ENCODE assay signal across 14 cellular contexts in genomic region chr2:216426938-216427337, GRCh38. TPM values are rescaled to one million over a fixed set of nuclear protein-coding genes. Genes with fewer than 3 reads are reported as not detected.
A peak's percentile ranks its signal among the peaks of the same experiment; 100 is the strongest.
DNase-seq lines count a peak whose midpoint lies in the region; ATAC-seq, FAIRE-seq and TF ChIP-seq lines count a peak whose summit lies in the region.
"Had no signal": no experiment of that assay in that cellular context is flagged by ENCODE, and none has a peak within 500 bp of the region (broad histone marks: within the 10 kb centered on the region; RNA-seq: fewer than 3 reads in every experiment).

No MANE protein-coding gene starts in this region.

- H3K9me3 ChIP-seq in osteoblast (ENCODE audit: low read depth, low read length): no peaks in the 10 kb centered on the region
- H3K9me3 ChIP-seq: thoracic aorta had no signal

- peaks cover 16% of the 10 kb centered on the region for H3K4me1 ChIP-seq in osteoblast (ENCODE audit: insufficient read depth, low read length)

- H3K4me3 ChIP-seq in fibroblast of mammary gland (ENCODE audit: control insufficient read depth, low read depth, low read length) (no peak overlapping the region), osteoblast (ENCODE audit: insufficient read depth, low read length) (no peak overlapping the region)
- H3K4me3 ChIP-seq: GM12878, thoracic aorta had no signal

- no peak for FAIRE-seq in GM12892 (lab: Jason Lieb, UNC)
- FAIRE-seq: GM12878 had no signal

- no peaks in the 10 kb centered on the region for H3K79me2 ChIP-seq in osteoblast (ENCODE audit: insufficient read depth, low read length)

- peak overlapping the region; percentile 36 for H3K27ac ChIP-seq in osteoblast (ENCODE audit: low read depth, low read length)
- H3K27ac ChIP-seq: thoracic aorta had no signal

- peak overlapping the region; percentile 11 for H2AFZ ChIP-seq in osteoblast (ENCODE audit: low read length)

- no peak for TF ChIP-seq CTCF in fibroblast of mammary gland (conservative IDR thresholded peaks at IDR 0.05; ENCODE audit: control insufficient read depth, insufficient read depth, low read depth, low read length)
- TF ChIP-seq CTCF in osteoblast (IDR thresholded peaks at IDR 0.05; ENCODE audit: extremely low read depth, low read depth, low read length): no peak

- no peak for ATAC-seq in GM18907 (IDR thresholded peaks at IDR 0.05; ENCODE audit: unreplicated experiment)
- ATAC-seq: GM12878 had no signal

- TF ChIP-seq POLR2A in GM12892 (IDR thresholded peaks at IDR 0.05; ENCODE audit: low read depth, low read length): no peak

- no peaks in the 10 kb centered on the region for H4K20me1 ChIP-seq in osteoblast (ENCODE audit: insufficient read depth, low read length)

- no peaks in the 10 kb centered on the region for H3K27me3 ChIP-seq in osteoblast (ENCODE audit: insufficient read depth, low read length)

- DNase-seq in EL (peak; percentile 86), RPMI7951 (ENCODE audit: low read depth) (peak; percentile 90), fibroblast of mammary gland (ENCODE audit: low read depth) (peak; percentile 41), osteoblast (ENCODE audit: insufficient read length, low spot score, missing footprints) (peak; percentile 91), activated gamma-delta T cell treated with Interleukin-2 at 50 U/mL for 16 hours (no peak), NK-92 (lab: John Stamatoyannopoulos, UW; ENCODE audit: unreplicated experiment) (no peak), GM12892 (ENCODE audit: insufficient read length) (no peak)
- DNase-seq: Calu3, NCI-H1436, T1000 had no signal

- peak overlapping the region; percentile 37 for H3K4me2 ChIP-seq in osteoblast (ENCODE audit: insufficient read depth, low read length)

- H3K36me3 ChIP-seq in osteoblast (ENCODE audit: insufficient read depth, low read length): peaks cover 61% of the 10 kb centered on the region

RNA-seq across cellular contexts. Expression of gene SMARCAL1, which starts 14.7 kb away (rescaled TPM):
- total RNA-seq in RPMI7951 (2014; rRNA removed; shearing (Covaris generic)): 9.3 and 9.8 TPM in 2 replicates
- total RNA-seq in osteoblast: 15.3 and 21.7 TPM in 2 replicates
- 17.8 TPM for polyA plus RNA-seq in GM12892 (2012; ENCODE audit: missing spikeins)

RNA-seq across cellular contexts. Expression of gene MARCHF4, which starts 54.7 kb away (rescaled TPM):
- total RNA-seq in RPMI7951 (2014; rRNA removed; shearing (Covaris generic)): 0.29 and 0.48 TPM in 2 replicates
- total RNA-seq in osteoblast: 0.72 and 1.5 TPM in 2 replicates
- polyA plus RNA-seq in GM12892 (2012; ENCODE audit: missing spikeins): not detected
- total RNA-seq: GM12878, liver had no signal
- polyA plus RNA-seq: GM12878, liver had no signal

Comparison
In these comparisons a context has a peak if more than half of its experiments do, and no peak if none do; other contexts are left out.
1. DNase-seq: peak in EL (single experiment), RPMI7951 (single experiment), fibroblast of mammary gland (single experiment) and osteoblast (single experiment); none in activated gamma-delta T cell treated with Interleukin-2 at 50 U/mL for 16 hours (single experiment), NK-92 (single experiment) and GM12892 (single experiment).